Comparison of ENCODE assay signal across 14 cellular contexts in genomic region chr14:53608369-53608768, GRCh38.
DNase-seq lines count a peak whose midpoint lies in the region; ATAC-seq and TF ChIP-seq lines count a peak whose summit lies in the region.
"Had no signal": no experiment of that assay in that cellular context is flagged by ENCODE, and none has a peak within 500 bp of the region (broad histone marks: within the 10 kb centered on the region; RNA-seq: fewer than 3 reads in every experiment).

No MANE protein-coding gene starts in this region.

- H3K4me1 ChIP-seq in HEK293 (ENCODE audit: control insufficient read depth, insufficient read depth, low read length), result no peaks in the 10 kb centered on the region
- H3K4me1 ChIP-seq: adrenal gland had no signal

- peak; percentile 35 for DNase-seq in GM06990 (ENCODE audit: extremely low read depth, insufficient read length)
- peak; percentile 94 for DNase-seq in LoVo (ENCODE audit: low spot score)
- peak; percentile 57 for DNase-seq in islet precursor cell
- no peak for DNase-seq in middle frontal gyrus (ENCODE audit: extremely low spot score, low spot score)
- no peak for DNase-seq in T-helper 2 cell treated with Interferon-gamma antibody and Interleukin-4, amounts not matched to agents 5 μg/mL and 100 μg/mL, for 36 hours (ENCODE audit: low spot score)
- DNase-seq in superior temporal gyrus (ENCODE audit: extremely low spot score), result no peak
- DNase-seq: activated CD8-positive, alpha-beta T cell treated with anti-CD3 and anti-CD28 coated beads, Interleukin-2, amount 10 ng/mL, durations not matched to agents 7 days and 5 days; effector CD4-positive, alpha-beta T cell; KBM-7; substantia nigra had no signal

- H3K36me3 ChIP-seq in GM06990 (ENCODE audit: control insufficient read depth, insufficient read depth, low read length), result no peaks in the 10 kb centered on the region
- no peaks in the 10 kb centered on the region for H3K36me3 ChIP-seq in HEK293 (ENCODE audit: control insufficient read depth in 2 of 2, insufficient read depth in 1 of 2, low read length in 2 of 2)
- H3K36me3 ChIP-seq: adrenal gland; BLaER1 treated with 17β-estradiol and CSF1 and Interleukin-3, amounts not matched to agents 10 nM and 100 nM had no signal

- ATAC-seq in HG03521 (IDR thresholded peaks at IDR 0.05; ENCODE audit: unreplicated experiment), result no peak
- ATAC-seq: activated CD8-positive, alpha-beta T cell treated with anti-CD3 and anti-CD28 coated beads, Interleukin-2, amount 10 ng/mL, durations not matched to agents 7 days and 5 days had no signal

- no peaks in the 10 kb centered on the region for H3K9me3 Mint-ChIP-seq in T-helper 2 cell treated with Interferon-gamma antibody and Interleukin-4, amounts not matched to agents 5 μg/mL and 100 μg/mL, for 36 hours

- no peak overlapping the region for H3K27ac ChIP-seq in HEK293 (ENCODE audit: extremely low read depth, low read depth, low read length)
- H3K27ac ChIP-seq: adrenal gland; BLaER1 treated with 17β-estradiol and CSF1 and Interleukin-3, amounts not matched to agents 10 nM and 100 nM had no signal

- H3K9me3 ChIP-seq in HEK293 (ENCODE audit: control insufficient read depth, insufficient read depth, low read depth, low read length), result no peaks in the 10 kb centered on the region
- H3K9me3 ChIP-seq: adrenal gland had no signal

- H3K36me3 Mint-ChIP-seq in T-helper 2 cell treated with Interferon-gamma antibody and Interleukin-4, amounts not matched to agents 5 μg/mL and 100 μg/mL, for 36 hours (ENCODE audit: low read depth), result no peaks in the 10 kb centered on the region

- H3K27me3 Mint-ChIP-seq in T-helper 2 cell treated with Interferon-gamma antibody and Interleukin-4, amounts not matched to agents 5 μg/mL and 100 μg/mL, for 36 hours (ENCODE audit: low read depth), result no peaks in the 10 kb centered on the region

- no peak overlapping the region for H3K27ac Mint-ChIP-seq in T-helper 2 cell treated with Interferon-gamma antibody and Interleukin-4, amounts not matched to agents 5 μg/mL and 100 μg/mL, for 36 hours
- H3K27ac Mint-ChIP-seq: activated CD8-positive, alpha-beta T cell treated with anti-CD3 and anti-CD28 coated beads, Interleukin-2, amount 10 ng/mL, durations not matched to agents 7 days and 5 days had no signal

- no peaks in the 10 kb centered on the region for H3K27me3 ChIP-seq in GM06990 (replicated peaks; ENCODE audit: control insufficient read depth, insufficient read depth, low read length)
- H3K27me3 ChIP-seq: adrenal gland; BLaER1 treated with 17β-estradiol and CSF1 and Interleukin-3, amounts not matched to agents 10 nM and 100 nM had no signal

- no peak overlapping the region for H3K4me3 Mint-ChIP-seq in T-helper 2 cell treated with Interferon-gamma antibody and Interleukin-4, amounts not matched to agents 5 μg/mL and 100 μg/mL, for 36 hours
- H3K4me3 Mint-ChIP-seq: activated CD8-positive, alpha-beta T cell treated with anti-CD3 and anti-CD28 coated beads, Interleukin-2, amount 10 ng/mL, durations not matched to agents 7 days and 5 days had no signal

- H3K4me3 ChIP-seq in GM06990 (replicated peaks; ENCODE audit: low read depth, low read length) (no peak overlapping the region), HEK293 (ENCODE audit: low read depth, low read length) (no peak overlapping the region)
- H3K4me3 ChIP-seq: adrenal gland; BLaER1 treated with 17β-estradiol and CSF1 and Interleukin-3, amounts not matched to agents 10 nM and 100 nM had no signal

- CTCF ChIA-PET in HEK293 (lab: Yijun Ruan, JAX), result no interaction called here

- POLR2A ChIA-PET in HEK293 (lab: Yijun Ruan, JAX), result no interaction called here

- no peaks in the 10 kb centered on the region for H3K4me1 Mint-ChIP-seq in T-helper 2 cell treated with Interferon-gamma antibody and Interleukin-4, amounts not matched to agents 5 μg/mL and 100 μg/mL, for 36 hours (ENCODE audit: low read depth)

- TF ChIP-seq CTCF in GM06990 (IDR thresholded peaks at IDR 0.05; ENCODE audit: insufficient read depth, low read length, poor library complexity, severe bottlenecking) (no peak), HEK293 (tag by site-specific recombination; IDR thresholded peaks at IDR 0.05) (no peak)

TF ChIP-seq in HEK293, 187 proteins besides CTCF, POLR2A, EP300 and RAD21:
- TF ChIP-seq ZNF518A (tag by site-specific recombination; conservative IDR thresholded peaks at IDR 0.05; ENCODE audit: low read depth) (no peak), ZNF394 (tag by site-specific recombination; IDR thresholded peaks at IDR 0.05; ENCODE audit: borderline replicate concordance) (peak; percentile 32; the same call in 1 of the 2 replicates), KLF1 (tag by site-specific recombination; IDR thresholded peaks at IDR 0.05) (peak; percentile 84), ZNF660 (tag by site-specific recombination; IDR thresholded peaks at IDR 0.05) (no peak), GLI4 (tag by site-specific recombination; IDR thresholded peaks at IDR 0.05) (no peak), HIC1 (tag by site-specific recombination; IDR thresholded peaks at IDR 0.05) (no peak)

Comparison
In these comparisons a context has a peak if more than half of its experiments do, and no peak if none do; other contexts are left out.
1. DNase-seq: peak in GM06990 (single experiment), LoVo (single experiment) and islet precursor cell (single experiment); none in middle frontal gyrus (single experiment), T-helper 2 cell treated with Interferon-gamma antibody and Interleukin-4, amounts not matched to agents 5 μg/mL and 100 μg/mL, for 36 hours (single experiment) and superior temporal gyrus (single experiment).